ENCODE assay signal across 8 cellular contexts in the genomic region with DNA sequence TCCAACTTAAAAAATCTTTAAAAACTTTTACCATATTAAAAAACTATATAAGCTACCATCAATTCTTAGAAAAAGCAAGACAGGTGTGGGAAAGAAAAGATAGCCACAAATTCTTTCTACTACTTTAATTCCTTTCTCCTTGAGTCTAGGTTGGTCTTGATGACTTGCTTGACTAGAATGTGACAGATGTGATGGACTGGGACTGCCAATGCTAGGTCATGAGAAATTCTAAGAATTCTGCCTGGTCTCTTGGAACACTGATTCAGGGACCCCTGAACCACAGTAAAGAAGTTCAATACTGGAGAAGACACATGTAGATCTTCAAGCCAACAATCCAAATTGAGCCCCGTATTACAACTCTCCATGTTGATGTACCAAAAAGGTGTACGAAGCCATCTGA.
"Had no signal": no experiment of that assay in that cellular context is flagged by ENCODE, and none has a peak within 500 bp of the region (broad histone marks: within the 10 kb centered on the region; RNA-seq: fewer than 3 reads in every experiment).

No MANE protein-coding gene starts in this region.

- H3K9me3 ChIP-seq: HAP-1 had no signal

- DNase-seq: H7, HFFc6, IMR-90, KG1 had no signal

- H3K27ac Mint-ChIP-seq: GM23338, HFFc6 had no signal

- H3K9me3 Mint-ChIP-seq: GM23338 had no signal

- H3K36me3 ChIP-seq: HAP-1 had no signal

- H3K4me3 Mint-ChIP-seq: GM23338, HFFc6 had no signal

- ATAC-seq: GM23338, HCT116, K562 had no signal

- H3K4me1 ChIP-seq: HAP-1 had no signal

- H3K4me3 ChIP-seq: GM23338, HAP-1, K562 had no signal

- H3K4me1 Mint-ChIP-seq: GM23338 had no signal
